In genomic region chr16:70430667-70431536, GRCh38 we compare ENCODE assay signal across 8 cellular contexts. TPM values are rescaled to one million over a fixed set of nuclear protein-coding genes. Genes with fewer than 3 reads are reported as not detected.
A peak's percentile ranks its signal among the peaks of the same experiment; 100 is the strongest.
DNase-seq lines count a peak whose midpoint lies in the region; ATAC-seq and TF ChIP-seq lines count a peak whose summit lies in the region.

No MANE protein-coding gene starts in this region.

- TF ChIP-seq CTCF in heart left ventricle (IDR thresholded peaks at IDR 0.05) (no peak), MCF 10A (IDR thresholded peaks at IDR 0.05; ENCODE audit: unreplicated experiment) (no peak)

- H3K36me3 ChIP-seq in heart left ventricle (peaks cover 0 to 7% (median 0%) of the 10 kb centered on the region in 9 donors), muscle layer of duodenum (ENCODE audit: control insufficient read depth in 1 of 2, insufficient read depth in 2 of 2, low read length in 2 of 2) (peaks cover 0 to 4% of the 10 kb centered on the region in 2 donors), aorta (ENCODE audit: control insufficient read depth in 1 of 2, insufficient read depth in 2 of 2, low read length in 1 of 2) (no peaks in the 10 kb centered on the region)

- H3K4me3 ChIP-seq in heart left ventricle (peak overlapping the region in 1 of 12 donors; percentile 1), muscle layer of duodenum (ENCODE audit: low read depth in 1 of 2, low read length in 2 of 2) (no peak overlapping the region), aorta (ENCODE audit: low read length in 2 of 2) (no peak overlapping the region)

- peaks cover 39 to 94% (median 80%) of the 10 kb centered on the region in 12 donors for H3K4me1 ChIP-seq in heart left ventricle
- peaks cover 46 to 68% of the 10 kb centered on the region in 2 donors for H3K4me1 ChIP-seq in muscle layer of duodenum (ENCODE audit: control insufficient read depth in 1 of 2, insufficient read depth in 2 of 2, low read length in 2 of 2)
- peaks cover 2 to 6% of the 10 kb centered on the region in 2 donors for H3K4me1 ChIP-seq in aorta (ENCODE audit: control insufficient read depth in 1 of 2, insufficient read depth in 2 of 2, low read length in 2 of 2)

- H3K9me3 ChIP-seq in heart left ventricle (no peaks in the 10 kb centered on the region), muscle layer of duodenum (ENCODE audit: control insufficient read depth in 1 of 2, low read length in 2 of 2) (no peaks in the 10 kb centered on the region), aorta (ENCODE audit: control insufficient read depth, low read length) (no peaks in the 10 kb centered on the region)

- peaks cover 9% of the 10 kb centered on the region for H3K36me3 Mint-ChIP-seq in MCF 10A (ENCODE audit: insufficient read depth, unreplicated experiment)

- no peak for ATAC-seq in heart left ventricle
- peak; percentile 44 for ATAC-seq in HG03196 (IDR thresholded peaks at IDR 0.05; ENCODE audit: unreplicated experiment)
- ATAC-seq in aorta (ENCODE audit: low FRiP score): no peak

- intact Hi-C loops in heart left ventricle (cut with DNase I): loop anchor here in 2 of 10 donors (5.0 kb wide), 1 partner anchor 49 kb away; no protein-coding TSS in a partner anchor
- intact Hi-C loops in cardiac septum (cut with DNase I): loop anchor here (5.0 kb wide), 1 partner anchor 49 kb away; no protein-coding TSS in a partner anchor
- intact Hi-C loops in MCF 10A (cut with micrococcal nuclease): no loop called here
- intact Hi-C loops in aorta (cut with DNase I): no loop called here

- no peaks in the 10 kb centered on the region for H3K27me3 Mint-ChIP-seq in MCF 10A (ENCODE audit: insufficient read depth, unreplicated experiment)

- H3K27ac ChIP-seq in heart left ventricle (peak overlapping the region; percentile 40 to 97 (median 74)), muscle layer of duodenum (ENCODE audit: low read length) (peak overlapping the region; percentile 77), aorta (ENCODE audit: low read depth in 1 of 2, low read length in 2 of 2) (no peak overlapping the region)

- CTCF ChIA-PET in MCF 10A (lab: Yijun Ruan, JAX): no interaction called here

- 48 to 62% (median 62%) methylated on average over 11 of the region's 11 CpGs for WGBS in heart left ventricle, 4 donors
- WGBS in aorta, 2 donors: 77 to 80% methylated on average over 11 of the region's 11 CpGs

- no peak overlapping the region for H3K4me3 Mint-ChIP-seq in MCF 10A (ENCODE audit: unreplicated experiment)

- POLR2A ChIA-PET in MCF 10A (lab: Yijun Ruan, JAX): interaction anchor here (0.6 kb wide), 1 partner anchor 38 kb away, joined by 3 read pairs; no protein-coding TSS in a partner anchor

- no peaks in the 10 kb centered on the region for H3K27me3 ChIP-seq in heart left ventricle
- H3K27me3 ChIP-seq in muscle layer of duodenum (ENCODE audit: low read depth, low read length): no peaks in the 10 kb centered on the region
- no peaks in the 10 kb centered on the region for H3K27me3 ChIP-seq in aorta (ENCODE audit: control insufficient read depth in 1 of 2, insufficient read depth in 2 of 2, low read length in 1 of 2)

- H3K27ac Mint-ChIP-seq in MCF 10A (ENCODE audit: low read depth, unreplicated experiment): no peak overlapping the region

- DNase-seq in heart left ventricle: peak in 2 of 5 donors; percentile 41 to 50
- no peak for DNase-seq in cardiac septum (ENCODE audit: low spot score)
- DNase-seq in T-helper 1 cell: peak; percentile 34 to 56 (median 42)
- peak; percentile 10 for DNase-seq in MCF 10A (ENCODE audit: unreplicated experiment)
- no peak for DNase-seq in aorta
- DNase-seq in EL: no peak

- peaks cover 31% of the 10 kb centered on the region for H3K4me1 Mint-ChIP-seq in MCF 10A (ENCODE audit: insufficient read depth, unreplicated experiment)

- H3K9me3 Mint-ChIP-seq in MCF 10A (ENCODE audit: unreplicated experiment): no peaks in the 10 kb centered on the region

- no peak for TF ChIP-seq POLR2A in heart left ventricle (IDR thresholded peaks at IDR 0.05)

- no TSS peak for BruUV-seq in MCF 10A (replicated peaks; lab: Mats Ljungman, UMichigan)

RNA-seq across cellular contexts. Expression of gene ST3GAL2, which starts 8.0 kb away (rescaled TPM):
- total RNA-seq in heart left ventricle (10 to 100 TPM; 16.7 to 44.6 (median 20.1) TPM), cardiac septum (24.2 TPM), MCF 10A (2022) (7.7 and 10.3 TPM in 2 replicates), aorta (10 to 100 TPM; 28.3 to 39.5 TPM)
- polyA plus RNA-seq in heart left ventricle (10 to 100 TPM in 1 of 2 donors, 1 to 10 TPM in 1; 8.4 to 23.7 TPM), aorta (1 to 10 TPM; 4.1 to 8.5 TPM)

RNA-seq across cellular contexts. Expression of gene FCSK, which starts 23.5 kb away (rescaled TPM):
- total RNA-seq in heart left ventricle (10 to 100 TPM in 3 of 9 donors, 1 to 10 TPM in 6; 6.5 to 17.3 (median 8.2) TPM), cardiac septum (9.4 TPM), MCF 10A (2022) (13.7 and 19.0 TPM in 2 replicates), aorta (10 to 100 TPM; 11.0 to 14.8 TPM)
- polyA plus RNA-seq in heart left ventricle (1 to 10 TPM; 5.9 to 8.4 TPM), aorta (10 to 100 TPM in 1 of 2 donors, 1 to 10 TPM in 1; 5.4 to 21.2 TPM)

Comparison
In these comparisons a context has a peak if more than half of its experiments do, and no peak if none do; other contexts are left out.
1. DNase-seq: peak in T-helper 1 cell (5 of 5) and MCF 10A (single experiment); none in cardiac septum (single experiment), aorta (0 of 2) and EL (single experiment).
2. H3K27ac ChIP-seq: peak in heart left ventricle (12 of 12) and muscle layer of duodenum (single experiment); none in aorta (0 of 2).